ENCODE assay signal across 20 cellular contexts in the genomic region with DNA sequence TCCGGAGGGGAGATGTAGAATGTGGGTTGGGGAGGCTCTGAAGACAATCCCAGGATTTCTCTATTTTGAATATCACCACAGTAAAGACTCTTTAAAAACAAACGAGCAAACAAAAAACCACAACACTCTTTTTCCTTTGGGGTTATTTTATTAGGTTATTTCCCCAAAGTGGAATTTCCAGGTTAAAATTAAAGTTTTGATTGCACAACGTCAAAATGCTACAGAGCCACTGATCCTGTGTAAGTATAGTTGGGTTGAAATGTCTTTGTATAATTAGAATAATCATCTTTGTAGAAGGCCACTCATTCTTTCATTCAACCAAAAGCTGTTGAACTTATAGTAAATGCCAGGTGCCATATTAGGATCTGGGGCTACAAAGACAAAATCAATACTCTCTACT.
"Had no signal": no experiment of that assay in that cellular context is flagged by ENCODE, and none has a peak within 500 bp of the region (broad histone marks: within the 10 kb centered on the region; RNA-seq: fewer than 3 reads in every experiment).

No MANE protein-coding gene starts in this region.

- H3K4me3 Mint-ChIP-seq: activated CD4-positive, alpha-beta memory T cell treated with anti-CD3 and anti-CD28 coated beads, Interleukin-2, amount 10 ng/mL, durations not matched to agents 7 days and 5 days; activated naive CD4-positive, alpha-beta T cell treated with anti-CD3 and anti-CD28 coated beads, Interleukin-2, amount 50 U/mL, for 24 hours; activated T-cell treated with anti-CD3 and anti-CD28 coated beads, Interleukin-2, amount 50 U/mL, for 4 hours; brain; memory B cell; natural killer cell treated with Interleukin-12 subunit alpha and Interleukin-12 subunit beta and Interleukin-15 and Interleukin-18, amount 100 ng/mL, for 72 hours had no signal

- H3K27me3 Mint-ChIP-seq: activated naive CD4-positive, alpha-beta T cell treated with anti-CD3 and anti-CD28 coated beads, Interleukin-2, amount 50 U/mL, for 24 hours had no signal

- DNase-seq: activated CD4-positive, alpha-beta memory T cell treated with anti-CD3 and anti-CD28 coated beads, Interleukin-2, amount 10 ng/mL, durations not matched to agents 7 days and 5 days; activated effector memory CD4-positive, alpha-beta T cell treated with anti-CD3 and anti-CD28 coated beads, Interleukin-2, amount 50 U/mL, for 16 hours; activated T-cell treated with anti-CD3 and anti-CD28 coated beads, Interleukin-2, amount 50 U/mL, for 4 hours; central memory CD4-positive, alpha-beta T cell; nucleus accumbens; posterior cingulate gyrus; stimulated activated CD4-positive, alpha-beta T cell treated with anti-CD3 and anti-CD28 coated beads, Interleukin-4, amount 100 ng/mL, for 1 hour; stimulated activated naive CD4-positive, alpha-beta T cell treated with Interleukin-2 at 50 U/mL for 16 hours; T1000; upper lobe of right lung had no signal

- H3K36me3 ChIP-seq: esophagus muscularis mucosa, thoracic aorta, upper lobe of right lung had no signal

- ATAC-seq: activated T-cell treated with anti-CD3 and anti-CD28 coated beads, Interleukin-2, amount 50 U/mL, for 4 hours; left lobe of liver; natural killer cell treated with Interleukin-12 subunit alpha and Interleukin-12 subunit beta and Interleukin-15 and Interleukin-18, amount 100 ng/mL, for 72 hours; upper lobe of right lung had no signal

- H3K4me3 ChIP-seq: coronary artery, esophagus muscularis mucosa, hepatocyte, thoracic aorta, upper lobe of right lung had no signal

- H3K4me1 Mint-ChIP-seq: brain had no signal

- H3K27me3 ChIP-seq: esophagus muscularis mucosa, hepatocyte, upper lobe of right lung had no signal

- H3K36me3 Mint-ChIP-seq: activated naive CD4-positive, alpha-beta T cell treated with anti-CD3 and anti-CD28 coated beads, Interleukin-2, amount 50 U/mL, for 24 hours; brain; natural killer cell treated with Interleukin-12 subunit alpha and Interleukin-12 subunit beta and Interleukin-15 and Interleukin-18, amount 100 ng/mL, for 72 hours had no signal

- H3K9me3 ChIP-seq: esophagus muscularis mucosa, thoracic aorta, upper lobe of right lung had no signal

- H3K27ac ChIP-seq: coronary artery, esophagus muscularis mucosa, hepatocyte, thoracic aorta, upper lobe of right lung, VCaP had no signal

- H3K4me2 ChIP-seq: hepatocyte had no signal

- H2AFZ ChIP-seq: hepatocyte had no signal

- H3K79me2 ChIP-seq: hepatocyte had no signal

- H3K27ac Mint-ChIP-seq: activated CD4-positive, alpha-beta memory T cell treated with anti-CD3 and anti-CD28 coated beads, Interleukin-2, amount 10 ng/mL, durations not matched to agents 7 days and 5 days; activated naive CD4-positive, alpha-beta T cell treated with anti-CD3 and anti-CD28 coated beads, Interleukin-2, amount 50 U/mL, for 24 hours; brain; memory B cell had no signal

- H3K9me3 Mint-ChIP-seq: activated CD4-positive, alpha-beta memory T cell treated with anti-CD3 and anti-CD28 coated beads, Interleukin-2, amount 10 ng/mL, durations not matched to agents 7 days and 5 days; activated naive CD4-positive, alpha-beta T cell treated with anti-CD3 and anti-CD28 coated beads, Interleukin-2, amount 50 U/mL, for 24 hours; activated T-cell treated with anti-CD3 and anti-CD28 coated beads, Interleukin-2, amount 50 U/mL, for 4 hours; memory B cell; natural killer cell treated with Interleukin-12 subunit alpha and Interleukin-12 subunit beta and Interleukin-15 and Interleukin-18, amount 100 ng/mL, for 72 hours had no signal

- H3K4me1 ChIP-seq: esophagus muscularis mucosa, upper lobe of right lung had no signal
